In the genomic region with DNA sequence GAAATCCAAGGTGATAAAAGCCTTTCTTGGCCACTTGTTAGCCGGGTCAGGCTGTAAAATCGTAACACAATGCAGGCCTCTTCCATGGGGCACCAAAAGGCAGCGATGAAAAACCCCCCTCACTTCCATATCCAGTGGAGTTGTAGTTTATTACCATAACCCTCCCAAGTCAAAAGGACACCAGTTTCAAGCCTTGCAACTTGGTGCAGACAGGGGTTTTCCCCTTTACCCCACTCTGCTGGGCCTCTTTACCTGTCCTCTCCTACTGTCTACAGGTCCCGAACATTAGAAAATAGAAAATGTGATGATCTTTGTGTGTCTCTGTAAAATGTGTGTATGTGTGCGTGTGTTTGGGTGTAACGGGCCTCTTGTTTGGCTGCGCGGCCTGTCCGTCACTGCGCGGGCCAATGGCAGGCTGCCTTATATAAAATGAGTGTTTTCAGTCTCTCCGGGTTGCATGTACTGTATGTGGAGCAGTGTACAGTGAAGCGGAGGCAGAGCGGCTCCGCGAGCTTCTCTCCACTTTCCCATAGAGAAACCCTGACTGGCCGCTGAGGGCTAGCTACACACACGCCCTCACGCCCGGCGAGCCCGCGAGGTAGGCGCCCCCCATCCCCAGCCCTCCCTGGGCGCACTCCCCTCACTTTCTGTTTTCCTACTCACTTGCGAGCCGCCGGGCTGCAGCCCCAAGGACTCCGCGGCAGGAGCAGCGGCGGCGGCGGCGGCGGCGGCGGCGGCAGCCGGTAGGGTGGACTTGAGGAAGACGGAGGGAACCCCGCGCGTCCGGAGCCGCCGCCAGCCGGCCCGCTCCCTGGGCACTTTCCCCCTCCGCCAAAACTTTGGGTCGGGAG, we compare ENCODE assay signal across 8 cellular contexts.
DNase-seq lines count a peak whose midpoint lies in the region; ATAC-seq and TF ChIP-seq lines count a peak whose summit lies in the region.

A gene (plus strand): TSS at position 453 of the 851 bp plus-strand sequence. CDS start 187,499 bp downstream, outside the sequence.

- no peaks in the 10 kb centered on the region for H3K27me3 Mint-ChIP-seq in activated naive CD4-positive, alpha-beta T cell treated with anti-CD3 and anti-CD28 coated beads, Interleukin-2, amount 50 U/mL, for 24 hours

- ATAC-seq in HG02623 (IDR thresholded peaks at IDR 0.05; ENCODE audit: unreplicated experiment), result peak; percentile 92

- peak within 1 kb of the TSS; percentile 97 for H3K27ac Mint-ChIP-seq in activated naive CD4-positive, alpha-beta T cell treated with anti-CD3 and anti-CD28 coated beads, Interleukin-2, amount 50 U/mL, for 24 hours

- POLR2A ChIA-PET in GM10248 (lab: Yijun Ruan, JAX), result no interaction called here

- DNase-seq in GM10248 (ENCODE audit: extremely low spot score) (peak; percentile 83), NCI-H1092 treated with DMSO at 0.1 percent for 48 hours (lab: John Stamatoyannopoulos, UW) (peak; percentile 94), SKM-1 (lab: John Stamatoyannopoulos, UW; ENCODE audit: unreplicated experiment) (peak; percentile 82), globus pallidus (ENCODE audit: low spot score) (peak; percentile 97), nucleus accumbens (lab: John Stamatoyannopoulos, UW) (peak; percentile 37 to 97 (median 89)), superior temporal gyrus (ENCODE audit: extremely low spot score) (peak; percentile 98)

- peaks cover 35% of the 10 kb centered on the region for H3K4me1 Mint-ChIP-seq in activated naive CD4-positive, alpha-beta T cell treated with anti-CD3 and anti-CD28 coated beads, Interleukin-2, amount 50 U/mL, for 24 hours

- CTCF ChIA-PET in GM10248 (lab: Yijun Ruan, JAX), result interaction anchor here (1.1 to 2.1 kb wide), 3 partner anchors 11 to 286 kb away, joined by 3 to 6 read pairs (median 4); no protein-coding TSS in a partner anchor

- peak within 1 kb of the TSS; percentile 97 for H3K4me3 Mint-ChIP-seq in activated naive CD4-positive, alpha-beta T cell treated with anti-CD3 and anti-CD28 coated beads, Interleukin-2, amount 50 U/mL, for 24 hours

- H3K36me3 Mint-ChIP-seq in activated naive CD4-positive, alpha-beta T cell treated with anti-CD3 and anti-CD28 coated beads, Interleukin-2, amount 50 U/mL, for 24 hours, result no peaks in the 10 kb centered on the region

- no peak for TF ChIP-seq CTCF in GM10248 (IDR thresholded peaks at IDR 0.05; ENCODE audit: control extremely low read depth, extremely low read depth, low read depth, missing control alignments)

- no peaks in the 10 kb centered on the region for H3K9me3 Mint-ChIP-seq in activated naive CD4-positive, alpha-beta T cell treated with anti-CD3 and anti-CD28 coated beads, Interleukin-2, amount 50 U/mL, for 24 hours

Comparison
In these comparisons a context has a peak if more than half of its experiments do, and no peak if none do; other contexts are left out.
1. Peak in every context shown above with its lines: DNase-seq and ATAC-seq.